ENCODE assay signal across 14 cellular contexts in genomic region chr22:42787357-42787736, GRCh38.
DNase-seq lines count a peak whose midpoint lies in the region; ATAC-seq, FAIRE-seq and TF ChIP-seq lines count a peak whose summit lies in the region.
"Had no signal": no experiment of that assay in that cellular context is flagged by ENCODE, and none has a peak within 500 bp of the region (broad histone marks: within the 10 kb centered on the region; RNA-seq: fewer than 3 reads in every experiment).

No MANE protein-coding gene starts in this region.

- peaks cover 38% of the 10 kb centered on the region for H3K27me3 Mint-ChIP-seq in stimulated activated memory B cell treated with anti-CD40 and anti-IgM and Interleukin-4, amounts not matched to agents 10 μg/mL and 1 μg/mL and 100 μg/mL, for 72 hours
- H3K27me3 Mint-ChIP-seq: CD4-positive, CD25-positive, alpha-beta regulatory T cell had no signal

- 76 to 92% (median 87%) methylated on average over 14 of the region's 14 CpGs for WGBS in heart left ventricle, 4 donors

- H3K36me3 ChIP-seq in heart left ventricle (no peaks in the 10 kb centered on the region), WERI-Rb-1 (no peaks in the 10 kb centered on the region), kidney (ENCODE audit: control insufficient read depth in 1 of 2, insufficient read depth in 2 of 2, low read length in 2 of 2) (no peaks in the 10 kb centered on the region)
- H3K36me3 ChIP-seq: BLaER1 treated with 17β-estradiol and CSF1 and Interleukin-3, amounts not matched to agents 10 nM and 100 nM had no signal

- no peaks in the 10 kb centered on the region for H3K4me1 Mint-ChIP-seq in stimulated activated memory B cell treated with anti-CD40 and anti-IgM and Interleukin-4, amounts not matched to agents 10 μg/mL and 1 μg/mL and 100 μg/mL, for 72 hours
- H3K4me1 Mint-ChIP-seq: CD4-positive, CD25-positive, alpha-beta regulatory T cell; GM23338 had no signal

- H3K9ac ChIP-seq in kidney (ENCODE audit: low read length in 2 of 2): no peak overlapping the region
- H3K9ac ChIP-seq: BLaER1 treated with 17β-estradiol and CSF1 and Interleukin-3, amounts not matched to agents 10 nM and 100 nM had no signal

- H3K4me3 ChIP-seq in heart left ventricle (no peak overlapping the region), WERI-Rb-1 (ENCODE audit: low read depth, low read length) (no peak overlapping the region), kidney (ENCODE audit: low read length in 2 of 2) (no peak overlapping the region)
- H3K4me3 ChIP-seq: BLaER1 treated with 17β-estradiol and CSF1 and Interleukin-3, amounts not matched to agents 10 nM and 100 nM; GM12878; GM23338 had no signal

- TF ChIP-seq POLR2A in heart left ventricle (IDR thresholded peaks at IDR 0.05): no peak

- H3K27ac ChIP-seq in heart left ventricle (no peak overlapping the region), WERI-Rb-1 (peak overlapping the region; percentile 85), kidney (ENCODE audit: low read depth in 2 of 2, low read length in 2 of 2) (no peak overlapping the region)
- H3K27ac ChIP-seq: BLaER1 treated with 17β-estradiol and CSF1 and Interleukin-3, amounts not matched to agents 10 nM and 100 nM had no signal

- H3K9me3 Mint-ChIP-seq in stimulated activated memory B cell treated with anti-CD40 and anti-IgM and Interleukin-4, amounts not matched to agents 10 μg/mL and 1 μg/mL and 100 μg/mL, for 72 hours: no peaks in the 10 kb centered on the region
- H3K9me3 Mint-ChIP-seq: CD4-positive, CD25-positive, alpha-beta regulatory T cell; GM23338 had no signal

- TF ChIP-seq CTCF in heart left ventricle (IDR thresholded peaks at IDR 0.05) (no peak), WERI-Rb-1 (IDR thresholded peaks at IDR 0.05; ENCODE audit: low read depth, low read length) (no peak), kidney (IDR thresholded peaks at IDR 0.05; ENCODE audit: borderline replicate concordance, extremely low read depth, insufficient read depth) (no peak)

- no peaks in the 10 kb centered on the region for H3K27me3 ChIP-seq in heart left ventricle
- H3K27me3 ChIP-seq in WERI-Rb-1 (ENCODE audit: insufficient read depth, low read depth, severe bottlenecking): no peaks in the 10 kb centered on the region
- H3K27me3 ChIP-seq: BLaER1 treated with 17β-estradiol and CSF1 and Interleukin-3, amounts not matched to agents 10 nM and 100 nM had no signal

- peak overlapping the region; percentile 41 for H3K27ac Mint-ChIP-seq in stimulated activated memory B cell treated with anti-CD40 and anti-IgM and Interleukin-4, amounts not matched to agents 10 μg/mL and 1 μg/mL and 100 μg/mL, for 72 hours
- H3K27ac Mint-ChIP-seq: GM23338 had no signal

- no peaks in the 10 kb centered on the region for H3K36me3 Mint-ChIP-seq in stimulated activated memory B cell treated with anti-CD40 and anti-IgM and Interleukin-4, amounts not matched to agents 10 μg/mL and 1 μg/mL and 100 μg/mL, for 72 hours
- H3K36me3 Mint-ChIP-seq: CD4-positive, CD25-positive, alpha-beta regulatory T cell had no signal

- FAIRE-seq in kidney (lab: Jason Lieb, UNC): no peak
- FAIRE-seq: GM12878 had no signal

- intact Hi-C loops in left ventricle myocardium superior (cut with micrococcal nuclease) (no loop called here), heart left ventricle (cut with DNase I) (loop anchor here in 2 of 10 donors (10.0 kb wide), 2 partner anchors 63 to 67 kb away; partner anchors contain the start of genes A4GALT (in 1 of the 2) and ARFGAP3 (in 1 of the 2)), kidney (cut with DNase I) (no loop called here), posterior vena cava (cut with DNase I) (no loop called here)

- no peak for ATAC-seq in left ventricle myocardium superior
- no peak for ATAC-seq in heart left ventricle
- no peak for ATAC-seq in stimulated activated memory B cell treated with anti-CD40 and anti-IgM and Interleukin-4, amounts not matched to agents 10 μg/mL and 1 μg/mL and 100 μg/mL, for 72 hours
- ATAC-seq in GM19324 (IDR thresholded peaks at IDR 0.05; ENCODE audit: low FRiP score, unreplicated experiment): no peak
- ATAC-seq: GM12878, GM23338 had no signal

- H3K9me3 ChIP-seq in heart left ventricle (no peaks in the 10 kb centered on the region), WERI-Rb-1 (ENCODE audit: severe bottlenecking) (no peaks in the 10 kb centered on the region), kidney (ENCODE audit: control insufficient read depth in 1 of 2, low read length in 2 of 2) (no peaks in the 10 kb centered on the region)
- H3K9me3 ChIP-seq: BLaER1 treated with 17β-estradiol and CSF1 and Interleukin-3, amounts not matched to agents 10 nM and 100 nM had no signal

- no peak overlapping the region for H3K4me3 Mint-ChIP-seq in stimulated activated memory B cell treated with anti-CD40 and anti-IgM and Interleukin-4, amounts not matched to agents 10 μg/mL and 1 μg/mL and 100 μg/mL, for 72 hours
- H3K4me3 Mint-ChIP-seq: CD4-positive, CD25-positive, alpha-beta regulatory T cell; GM23338 had no signal

- H3K4me1 ChIP-seq in heart left ventricle (peaks cover 0 to 13% (median 5%) of the 10 kb centered on the region in 12 donors), kidney (ENCODE audit: control insufficient read depth in 1 of 2, insufficient read depth in 1 of 2, low read depth in 1 of 2, low read length in 2 of 2) (no peaks in the 10 kb centered on the region)

- peak; percentile 15 for DNase-seq in left ventricle myocardium superior
- DNase-seq in heart left ventricle: no peak
- no peak for DNase-seq in WERI-Rb-1
- DNase-seq in kidney: peak; percentile 60
- DNase-seq in posterior vena cava (ENCODE audit: low spot score): no peak
- DNase-seq in OCI-M2 (lab: John Stamatoyannopoulos, UW; ENCODE audit: unreplicated experiment): no peak
- DNase-seq: ACHN; CD4-positive, CD25-positive, alpha-beta regulatory T cell; DMS 273 treated with DMSO at 0.1 percent for 48 hours had no signal

Comparison
In these comparisons a context has a peak if more than half of its experiments do, and no peak if none do; other contexts are left out.
1. DNase-seq: peak in left ventricle myocardium superior (single experiment) and kidney (single experiment); none in heart left ventricle (0 of 5), WERI-Rb-1 (single experiment), posterior vena cava (single experiment) and OCI-M2 (single experiment).